In the genomic region with DNA sequence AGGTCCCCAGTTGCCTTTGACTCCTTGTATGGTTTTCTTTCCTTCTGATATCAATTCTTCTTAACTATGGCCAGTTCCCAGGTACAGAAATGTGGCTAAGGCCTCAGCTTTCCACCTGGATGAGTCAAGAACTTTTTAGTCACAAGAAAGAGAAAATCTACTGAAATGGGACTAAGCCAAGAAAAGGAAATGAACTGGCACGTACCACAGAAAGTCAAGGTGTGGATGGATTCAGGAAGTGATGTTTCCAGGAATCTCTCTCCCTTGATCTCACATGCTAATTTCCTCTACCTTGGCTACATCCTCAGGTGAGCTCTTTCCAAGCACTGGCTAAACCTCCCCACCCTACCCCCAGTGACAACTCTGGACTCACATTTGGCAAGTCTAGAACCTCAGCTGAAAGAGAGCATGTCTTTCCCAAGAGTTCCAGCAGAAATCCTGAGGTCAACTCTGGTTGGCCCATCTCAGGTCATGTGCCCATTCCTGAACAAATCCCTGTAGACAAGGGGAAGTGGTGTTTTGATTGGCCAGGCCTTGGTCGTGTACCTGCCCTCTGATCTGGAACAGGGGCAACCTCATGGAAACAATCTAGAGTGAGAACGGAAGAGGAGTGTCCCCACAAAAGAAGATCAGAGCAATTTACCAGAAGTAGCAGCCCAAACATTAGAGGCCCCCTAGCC, we compare ENCODE assay signal across 20 cellular contexts.
"Had no signal": no experiment of that assay in that cellular context is flagged by ENCODE, and none has a peak within 500 bp of the region (broad histone marks: within the 10 kb centered on the region; RNA-seq: fewer than 3 reads in every experiment).

No MANE protein-coding gene starts in this region.

- H3K27me3 ChIP-seq: breast epithelium, sigmoid colon, spleen, tibial nerve, uterus had no signal

- DNase-seq: activated CD4-positive, alpha-beta T cell treated with anti-CD3 and anti-CD28 coated beads, Interleukin-2, amount 10 ng/mL, durations not matched to agents 24 days and 14 days; activated CD8-positive, alpha-beta memory T cell treated with anti-CD3 and anti-CD28 coated beads, Interleukin-2, amount 50 U/mL, for 4 hours; activated naive CD4-positive, alpha-beta T cell treated with anti-CD3 and anti-CD28 coated beads, Interleukin-2, amount 10 ng/mL, durations not matched to agents 7 days and 5 days; activated T-cell treated with anti-CD3 and anti-CD28 coated beads, Interleukin-2, amount 50 U/mL, for 4 hours; aorta; effector CD8-positive, alpha-beta T cell; glutamatergic neuron; hippocampal formation; islet precursor cell; lower lobe of right lung; sigmoid colon; spleen; stimulated activated CD8-positive, alpha-beta memory T cell treated with anti-CD3 and anti-CD28 coated beads, Interleukin-4, amount 100 ng/mL, for 48 hours; stimulated activated naive CD4-positive, alpha-beta T cell treated with Interleukin-2 at 50 U/mL for 16 hours; T-helper 1 cell; T1000; uterus had no signal

- H3K9me3 ChIP-seq: breast epithelium, lower lobe of right lung, sigmoid colon, spleen, tibial nerve, uterus had no signal

- ATAC-seq: activated T-cell treated with anti-CD3 and anti-CD28 coated beads, Interleukin-2, amount 50 U/mL, for 4 hours; lower lobe of right lung; natural killer cell treated with Interleukin-12 subunit alpha and Interleukin-12 subunit beta and Interleukin-15 and Interleukin-18, amount 100 ng/mL, for 72 hours had no signal

- H3K4me3 ChIP-seq: breast epithelium, lower lobe of right lung, sigmoid colon, spleen, tibial nerve, uterus had no signal

- H3K36me3 ChIP-seq: breast epithelium, lower lobe of right lung, sigmoid colon, spleen, tibial nerve, uterus had no signal

- H3K4me1 ChIP-seq: breast epithelium, lower lobe of right lung, sigmoid colon, tibial nerve, uterus had no signal

- H3K27ac ChIP-seq: breast epithelium, lower lobe of right lung, sigmoid colon, spleen, tibial nerve, uterus had no signal
